Comparison of ENCODE assay signal across 22 cellular contexts in the genomic region with DNA sequence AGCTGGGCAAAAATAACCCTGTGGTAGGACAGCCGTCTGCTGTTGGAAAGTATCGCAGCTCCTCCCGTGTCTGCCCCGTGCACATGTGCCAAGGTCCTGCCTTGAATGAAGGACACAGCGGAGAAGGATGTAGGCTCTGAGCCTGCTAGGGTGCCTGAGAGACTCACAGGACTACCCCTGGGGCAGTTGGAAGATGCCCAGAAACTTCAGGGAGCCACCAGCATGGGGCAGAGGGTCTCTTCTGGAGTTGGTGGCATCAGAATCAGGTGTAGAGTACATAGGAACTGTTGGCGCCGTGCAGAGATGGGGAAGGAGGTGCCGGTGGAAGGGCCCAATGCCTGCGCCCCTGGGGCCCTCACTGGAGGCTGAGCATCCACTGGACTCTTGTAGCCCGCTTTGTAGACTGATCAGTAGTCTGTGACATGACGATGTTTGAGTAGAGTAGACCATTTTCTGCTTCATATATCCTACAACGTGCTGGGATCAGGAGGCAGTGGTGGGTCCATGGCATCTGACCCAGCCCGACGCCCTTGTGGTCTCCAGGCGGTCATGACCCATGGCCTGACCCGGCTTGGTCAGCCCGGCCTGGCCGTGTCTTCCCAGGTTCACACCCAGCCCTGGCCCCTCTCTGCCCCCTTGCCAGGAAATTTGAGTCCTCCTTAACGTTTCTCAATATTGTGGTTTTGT.
"Had no signal": no experiment of that assay in that cellular context is flagged by ENCODE, and none has a peak within 500 bp of the region (broad histone marks: within the 10 kb centered on the region; RNA-seq: fewer than 3 reads in every experiment).

No MANE protein-coding gene starts in this region.

- H3K4me3 Mint-ChIP-seq: activated B cell treated with CpG ODN at 0.5 μM for 24 hours; brain; central memory CD8-positive, alpha-beta T cell; naive thymus-derived CD8-positive, alpha-beta T cell had no signal

- ATAC-seq: activated naive CD4-positive, alpha-beta T cell treated with anti-CD3 and anti-CD28 coated beads, Interleukin-2, amount 50 U/mL, for 72 hours; left cardiac atrium; naive thymus-derived CD8-positive, alpha-beta T cell had no signal

- H3K27me3 ChIP-seq: right atrium auricular region had no signal

- H3K36me3 Mint-ChIP-seq: activated naive CD4-positive, alpha-beta T cell treated with anti-CD3 and anti-CD28 coated beads, Interleukin-2, amount 50 U/mL, for 72 hours; brain had no signal

- H3K4me3 ChIP-seq: right atrium auricular region, SJSA1, skin epidermis had no signal

- H3K27ac Mint-ChIP-seq: activated B cell treated with CpG ODN at 0.5 μM for 24 hours, progenitor cell of endocrine pancreas had no signal

- H3K27me3 Mint-ChIP-seq: central memory CD8-positive, alpha-beta T cell had no signal

- DNase-seq: activated B cell treated with CpG ODN at 0.5 μM for 24 hours; activated CD4-positive, alpha-beta T cell treated with anti-CD3 and anti-CD28 coated beads, Interleukin-2, amount 50 U/mL, for 1 hour; activated CD8-positive, alpha-beta memory T cell treated with anti-CD3 and anti-CD28 coated beads for 24 hours; activated T-cell treated with anti-CD3 and anti-CD28 coated beads for 4 hours; amygdala; cortex of kidney; effector CD8-positive, alpha-beta T cell; foreskin fibroblast; left cardiac atrium; naive thymus-derived CD8-positive, alpha-beta T cell; nucleus accumbens; stimulated activated CD4-positive, alpha-beta T cell treated with anti-CD3 and anti-CD28 coated beads, Interleukin-4, amount 100 ng/mL, for 24 hours; stimulated activated naive CD4-positive, alpha-beta T cell; substantia nigra; SW 1271 had no signal

- H3K9me3 Mint-ChIP-seq: activated B cell treated with CpG ODN at 0.5 μM for 24 hours; activated naive CD4-positive, alpha-beta T cell treated with anti-CD3 and anti-CD28 coated beads, Interleukin-2, amount 50 U/mL, for 72 hours; central memory CD8-positive, alpha-beta T cell; naive thymus-derived CD8-positive, alpha-beta T cell had no signal

- H3K9me3 ChIP-seq: right atrium auricular region, SJSA1 had no signal

- H3K27ac ChIP-seq: right atrium auricular region, SJSA1, skin epidermis had no signal

- H3K4me1 ChIP-seq: right atrium auricular region had no signal

- H3K36me3 ChIP-seq: right atrium auricular region had no signal
